Comparison of ENCODE assay signal across 6 cellular contexts in genomic region chr17:63911657-63912100, GRCh38. TPM values are rescaled to one million over a fixed set of nuclear protein-coding genes. Genes with fewer than 3 reads are reported as not detected.
A peak's percentile ranks its signal among the peaks of the same experiment; 100 is the strongest.
DNase-seq lines count a peak whose midpoint lies in the region; FAIRE-seq and TF ChIP-seq lines count a peak whose summit lies in the region.

No MANE protein-coding gene starts in this region.

- no peaks in the 10 kb centered on the region for H3K79me2 ChIP-seq in endothelial cell of umbilical vein (ENCODE audit: control insufficient read depth, insufficient read depth, low read length)

- no peaks in the 10 kb centered on the region for H3K4me1 ChIP-seq in endothelial cell of umbilical vein (ENCODE audit: control insufficient read depth, extremely low read depth, insufficient read depth, low read length)

- H3K9me3 ChIP-seq in endothelial cell of umbilical vein (replicated peaks; ENCODE audit: control insufficient read depth, insufficient read depth, low read length) = no peaks in the 10 kb centered on the region

- TF ChIP-seq POLR2A in endothelial cell of umbilical vein (IDR thresholded peaks at IDR 0.05; ENCODE audit: low read depth, low read length) = no peak

- TF ChIP-seq CTCF in HL-60 (IDR thresholded peaks at IDR 0.05; ENCODE audit: insufficient read depth, low read length) (peak; percentile 47), WI38 (IDR thresholded peaks at IDR 0.05; ENCODE audit: low read depth, low read length) (peak; percentile 60), endothelial cell of umbilical vein (IDR thresholded peaks at IDR 0.05; ENCODE audit: extremely low read depth in 1 of 2, insufficient read depth in 1 of 2, low read depth in 1 of 2, low read length in 2 of 2) (peak; percentile 34 to 70)

- dilution Hi-C loops in endothelial cell of umbilical vein (cut with MboI; ENCODE audit: extremely low pct_ligation_motif_present, low sequenced_read_pairs) = no loop called here

- H3K36me3 ChIP-seq in endothelial cell of umbilical vein (ENCODE audit: control insufficient read depth in 2 of 2, extremely low read depth in 1 of 2, insufficient read depth in 2 of 2, low read length in 2 of 2) = no peaks in the 10 kb centered on the region

- FAIRE-seq in endothelial cell of umbilical vein (lab: Jason Lieb, UNC) = peak; percentile 69

- H3K9ac ChIP-seq in endothelial cell of umbilical vein (replicated peaks; ENCODE audit: extremely low read depth, insufficient read depth, low read length) = no peak overlapping the region

- POLR2A ChIA-PET in endothelial cell of umbilical vein (lab: Charles Lee) = no interaction called here

- intact Hi-C loops in endothelial cell of umbilical vein (cut with micrococcal nuclease) = loop anchor here (2.0 kb wide), 2 partner anchors 219 to 367 kb away; partner anchors contain the start of gene ERN1

- H3K9me1 ChIP-seq in endothelial cell of umbilical vein (replicated peaks; ENCODE audit: control insufficient read depth, extremely low read depth, insufficient read depth, low read length) = no peaks in the 10 kb centered on the region

- peak in 1 of 2 experiments; percentile 21 for DNase-seq in HL-60 (ENCODE audit: low read depth in 1 of 2, low spot score in 1 of 2)
- peak; percentile 26 for DNase-seq in endothelial cell of umbilical vein (ENCODE audit: low read depth, low spot score)
- DNase-seq in stimulated activated CD4-positive, alpha-beta T cell treated with anti-CD3 and anti-CD28 coated beads, Interleukin-1b, Interleukin-23, amount 100 ng/mL, for 1 hour (ENCODE audit: low read depth in 2 of 2) = peak; percentile 27 to 62
- DNase-seq in midbrain (lab: John Stamatoyannopoulos, UW) = no peak
- DNase-seq in middle frontal gyrus (ENCODE audit: extremely low spot score, low spot score) = no peak

- no peak overlapping the region for H3K27ac ChIP-seq in HL-60 (replicated peaks)
- H3K27ac ChIP-seq in endothelial cell of umbilical vein (ENCODE audit: insufficient read depth, low read depth, low read length) = no peak overlapping the region

- H3K27me3 ChIP-seq in HL-60 (ENCODE audit: insufficient read depth, poor library complexity, severe bottlenecking) (no peaks in the 10 kb centered on the region), endothelial cell of umbilical vein (ENCODE audit: control insufficient read depth in 2 of 2, insufficient read depth in 2 of 2, low read length in 2 of 2) (peaks cover 6 to 8% of the 10 kb centered on the region in 2 experiments)

- no peak overlapping the region for H3K4me3 ChIP-seq in HL-60 (replicated peaks; ENCODE audit: insufficient read depth, low read length)
- H3K4me3 ChIP-seq in WI38 (ENCODE audit: low read depth, low read length) = no peak overlapping the region
- H3K4me3 ChIP-seq in endothelial cell of umbilical vein (replicated peaks in 1 of 3; ENCODE audit: insufficient read depth in 1 of 3, low read depth in 1 of 3, low read length in 3 of 3) = no peak overlapping the region

- H2AFZ ChIP-seq in endothelial cell of umbilical vein (ENCODE audit: low read depth, low read length) = no peak overlapping the region

- CTCF ChIA-PET in endothelial cell of umbilical vein (lab: Charles Lee) = interaction anchor here (1.0 to 4.7 kb wide), 17 partner anchors 8 to 371 kb away, joined by 3 to 33 read pairs (median 4); partner anchors contain the start of gene ERN1

- no TSS peak for BruUV-seq in endothelial cell of umbilical vein (replicated peaks; lab: Mats Ljungman, UMichigan)

- no peak overlapping the region for H3K4me2 ChIP-seq in endothelial cell of umbilical vein (ENCODE audit: insufficient read depth, low read length)

- no peaks in the 10 kb centered on the region for H4K20me1 ChIP-seq in endothelial cell of umbilical vein (replicated peaks; ENCODE audit: control insufficient read depth, extremely low read depth, insufficient read depth, low read length)

TF ChIP-seq in endothelial cell of umbilical vein, 7 proteins besides CTCF, POLR2A, EP300 and RAD21:
- TF ChIP-seq JUN (IDR thresholded peaks at IDR 0.05; ENCODE audit: borderline replicate concordance, insufficient read depth, insufficient read length, low read depth) (no peak), MAX (IDR thresholded peaks at IDR 0.05; ENCODE audit: insufficient read depth, insufficient read length) (no peak), FOS (IDR thresholded peaks at IDR 0.05; ENCODE audit: borderline replicate concordance, insufficient read depth, low read length) (no peak), MYC (IDR thresholded peaks at IDR 0.05; ENCODE audit: low read depth, low read length) (no peak)

RNA-seq across cellular contexts. Expression of gene CSHL1, which starts 0.6 kb away (rescaled TPM):
- not detected in 2 replicates for total RNA-seq in endothelial cell of umbilical vein
- not detected in 2 replicates for polyA plus RNA-seq in endothelial cell of umbilical vein
- not detected in 2 replicates for polyA plus RNA-seq in endothelial cell of umbilical vein (2011; cell fraction: cytosol; rRNA removed)
- not detected in 2 replicates for polyA plus RNA-seq in endothelial cell of umbilical vein (2011; cell fraction: nucleus; rRNA removed)
- polyA plus RNA-seq in endothelial cell of umbilical vein (2012) = not detected in 2 replicates
- polyA minus RNA-seq in endothelial cell of umbilical vein = not detected in 2 replicates
- not detected for polyA minus RNA-seq in endothelial cell of umbilical vein (2011; cell fraction: cytosol; rRNA and poly(A)+ RNA removed)
- not detected in 2 replicates for polyA minus RNA-seq in endothelial cell of umbilical vein (2011; cell fraction: nucleus; rRNA and poly(A)+ RNA removed)

RNA-seq across cellular contexts. Expression of gene GH1, which starts 7.0 kb away (rescaled TPM):
- not detected in 2 replicates for total RNA-seq in endothelial cell of umbilical vein
- not detected in 2 replicates for polyA plus RNA-seq in endothelial cell of umbilical vein
- polyA plus RNA-seq in endothelial cell of umbilical vein (2011; cell fraction: cytosol; rRNA removed) = not detected in 2 replicates
- polyA plus RNA-seq in endothelial cell of umbilical vein (2011; cell fraction: nucleus; rRNA removed) = not detected in 2 replicates
- polyA plus RNA-seq in endothelial cell of umbilical vein (2012) = not detected in 2 replicates
- not detected in 2 replicates for polyA minus RNA-seq in endothelial cell of umbilical vein
- polyA minus RNA-seq in endothelial cell of umbilical vein (2011; cell fraction: cytosol; rRNA and poly(A)+ RNA removed) = not detected
- not detected in 2 replicates for polyA minus RNA-seq in endothelial cell of umbilical vein (2011; cell fraction: nucleus; rRNA and poly(A)+ RNA removed)

RNA-seq across cellular contexts. Expression of gene CSH1, which starts 15.3 kb away (rescaled TPM):
- not detected in 2 replicates for total RNA-seq in endothelial cell of umbilical vein
- polyA plus RNA-seq in endothelial cell of umbilical vein = not detected in 2 replicates
- not detected in 2 replicates for polyA plus RNA-seq in endothelial cell of umbilical vein (2011; cell fraction: cytosol; rRNA removed)
- not detected in 2 replicates for polyA plus RNA-seq in endothelial cell of umbilical vein (2011; cell fraction: nucleus; rRNA removed)
- polyA plus RNA-seq in endothelial cell of umbilical vein (2012) = not detected in 2 replicates
- polyA minus RNA-seq in endothelial cell of umbilical vein = not detected in 2 replicates
- polyA minus RNA-seq in endothelial cell of umbilical vein (2011; cell fraction: cytosol; rRNA and poly(A)+ RNA removed) = not detected
- polyA minus RNA-seq in endothelial cell of umbilical vein (2011; cell fraction: nucleus; rRNA and poly(A)+ RNA removed) = not detected in 2 replicates

RNA-seq across cellular contexts. Expression of gene CD79B, which starts 20.5 kb away (rescaled TPM):
- 0.60 and 2.1 TPM in 2 replicates for total RNA-seq in endothelial cell of umbilical vein
- polyA plus RNA-seq in endothelial cell of umbilical vein = 2.2 and 3.9 TPM in 2 replicates
- 2.5 and 2.7 TPM in 2 replicates for polyA plus RNA-seq in endothelial cell of umbilical vein (2011; cell fraction: cytosol; rRNA removed)
- 0.41 and 0.67 TPM in 2 replicates for polyA plus RNA-seq in endothelial cell of umbilical vein (2011; cell fraction: nucleus; rRNA removed)
- polyA plus RNA-seq in endothelial cell of umbilical vein (2012) = 2.3 and 2.7 TPM in 2 replicates
- polyA minus RNA-seq in endothelial cell of umbilical vein = 0.29 and 1.9 TPM in 2 replicates
- not detected for polyA minus RNA-seq in endothelial cell of umbilical vein (2011; cell fraction: cytosol; rRNA and poly(A)+ RNA removed)
- 0.34 TPM in 1 of 2 replicates, not detected in the other for polyA minus RNA-seq in endothelial cell of umbilical vein (2011; cell fraction: nucleus; rRNA and poly(A)+ RNA removed)

RNA-seq across cellular contexts. Expression of gene GH2, which starts 29.9 kb away (rescaled TPM):
- total RNA-seq in endothelial cell of umbilical vein = not detected in 2 replicates
- polyA plus RNA-seq in endothelial cell of umbilical vein = not detected in 2 replicates
- polyA plus RNA-seq in endothelial cell of umbilical vein (2011; cell fraction: cytosol; rRNA removed) = not detected in 2 replicates
- not detected in 2 replicates for polyA plus RNA-seq in endothelial cell of umbilical vein (2011; cell fraction: nucleus; rRNA removed)
- not detected in 2 replicates for polyA plus RNA-seq in endothelial cell of umbilical vein (2012)
- not detected in 2 replicates for polyA minus RNA-seq in endothelial cell of umbilical vein
- polyA minus RNA-seq in endothelial cell of umbilical vein (2011; cell fraction: cytosol; rRNA and poly(A)+ RNA removed) = not detected
- not detected in 2 replicates for polyA minus RNA-seq in endothelial cell of umbilical vein (2011; cell fraction: nucleus; rRNA and poly(A)+ RNA removed)

Comparison
In these comparisons a context has a peak if more than half of its experiments do, and no peak if none do; other contexts are left out.
1. DNase-seq: peak in endothelial cell of umbilical vein (single experiment) and stimulated activated CD4-positive, alpha-beta T cell treated with anti-CD3 and anti-CD28 coated beads, Interleukin-1b, Interleukin-23, amount 100 ng/mL, for 1 hour (2 of 2); none in midbrain (single experiment) and middle frontal gyrus (single experiment).
2. Peak in every context shown above with its lines, with median percentiles within 50 percentile points of each other: CTCF ChIP-seq.